8 cellular contexts compared by ENCODE assay signal in genomic region chr13:51222510-51223283, GRCh38. TPM values are rescaled to one million over a fixed set of nuclear protein-coding genes. Genes with fewer than 3 reads are reported as not detected.
DNase-seq lines count a peak whose midpoint lies in the region; ATAC-seq, FAIRE-seq and TF ChIP-seq lines count a peak whose summit lies in the region.

No MANE protein-coding gene starts in this region.

- H3K4me3 Mint-ChIP-seq in Calu3 (ENCODE audit: low read depth, unreplicated experiment) (peak overlapping the region; percentile 39), naive B cell (peak overlapping the region; percentile 55 to 87 (median 78))

- no peak overlapping the region for H2AFZ ChIP-seq in H1 (ENCODE audit: low read length)

- no peaks in the 10 kb centered on the region; the same call in none of the 2 replicates for H3K79me1 ChIP-seq in H1 (ENCODE audit: low read depth, low read length)

- no peak for TF ChIP-seq EP300 in H1 (IDR thresholded peaks at IDR 0.05; ENCODE audit: borderline replicate concordance in 1 of 2, low read depth in 2 of 2, low read length in 2 of 2)

- H3K27me3 Mint-ChIP-seq in Calu3 (ENCODE audit: unreplicated experiment) (peaks cover 24% of the 10 kb centered on the region), naive B cell (peaks cover 32 to 63% (median 45%) of the 10 kb centered on the region in 3 donors)

- H3K9me3 ChIP-seq in H1 (ENCODE audit: insufficient read depth in 2 of 2, low read depth in 1 of 2, low read length in 1 of 2) = no peaks in the 10 kb centered on the region

- no peak overlapping the region for H3K27ac ChIP-seq in RWPE1
- H3K27ac ChIP-seq in H1 (ENCODE audit: low read depth, low read length) = no peak overlapping the region

- H3K4me1 ChIP-seq in H1 (replicated peaks in 1 of 4; ENCODE audit: control insufficient read depth in 3 of 4, insufficient read depth in 4 of 4, low read length in 3 of 4) = peaks cover 6 to 27% (median 23%) of the 10 kb centered on the region in 4 experiments

- peak overlapping the region; percentile 42 to 82 (median 60) for H3K9ac ChIP-seq in H1 (replicated peaks in 1 of 4; ENCODE audit: extremely low read depth in 1 of 4, low read depth in 3 of 4, low read length in 3 of 4)

- intact Hi-C loops in Calu3 (cut with micrococcal nuclease; ENCODE audit: unreplicated experiment) = no loop called here

- H2AK5ac ChIP-seq in H1 (ENCODE audit: low read depth, low read length) = no peak overlapping the region

- peak overlapping the region; percentile 23 for H3K4ac ChIP-seq in H1 (replicated peaks; ENCODE audit: insufficient read length, low read depth, low read length)

- H2BK15ac ChIP-seq in H1 (ENCODE audit: low read length) = no peak overlapping the region

- H3K18ac ChIP-seq in H1 (ENCODE audit: extremely low read depth, low read length) = peak overlapping the region; percentile 97

- no peak overlapping the region for H2BK20ac ChIP-seq in H1 (ENCODE audit: low read length)

- H3K79me2 ChIP-seq in H1 (ENCODE audit: control insufficient read depth in 1 of 2, insufficient read depth in 2 of 2, low read length in 2 of 2) = peaks cover 5 to 51% of the 10 kb centered on the region in 2 experiments

- H3K27ac Mint-ChIP-seq in Calu3 (ENCODE audit: unreplicated experiment) (no peak overlapping the region), naive B cell (no peak overlapping the region)

- H3K9me3 Mint-ChIP-seq in Calu3 (ENCODE audit: low read depth, unreplicated experiment) (no peaks in the 10 kb centered on the region), naive B cell (peaks cover 0 to 2% (median 0%) of the 10 kb centered on the region in 7 donors)

- DNase-seq in Calu3 (peak; percentile 1), HFF-Myc (ENCODE audit: extremely low read depth, low read depth) (no peak), RWPE1 (ENCODE audit: low spot score) (no peak), H1 (ENCODE audit: low read depth in 1 of 2, low spot score in 2 of 2) (peak in 1 of 2 experiments; percentile 67), naive B cell (no peak), SKM-1 (lab: John Stamatoyannopoulos, UW; ENCODE audit: unreplicated experiment) (no peak), NCI-H2196 (lab: John Stamatoyannopoulos, UW; ENCODE audit: unreplicated experiment) (no peak)

- POLR2A ChIA-PET in RWPE1 (lab: Yijun Ruan, JAX; ENCODE audit: low non-redundant PET) = interaction anchor here (0.6 kb wide), 1 partner anchor 357 kb away, joined by 3 read pairs; no protein-coding TSS in a partner anchor
- POLR2A ChIA-PET in H1 (lab: Charles Lee; ENCODE audit: partially characterized antibody) = interaction anchor here (1.0 to 11.1 kb wide), 19 partner anchors 9 to 230 kb away, joined by 3 to 160 read pairs (median 8); partner anchors contain the start of gene INTS6

- no peaks in the 10 kb centered on the region for H3K4me1 Mint-ChIP-seq in Calu3 (ENCODE audit: low read depth, unreplicated experiment)
- peaks cover 0 to 13% (median 0%) of the 10 kb centered on the region in 3 donors for H3K4me1 Mint-ChIP-seq in naive B cell

- no peak overlapping the region for H2BK12ac ChIP-seq in H1 (ENCODE audit: low read depth, low read length)

- H4K91ac ChIP-seq in H1 (replicated peaks; ENCODE audit: insufficient read length, low read length) = no peak overlapping the region

- peak overlapping the region; percentile 31 for H4K5ac ChIP-seq in H1 (ENCODE audit: insufficient read length, low read depth, low read length)

- WGBS in H1 (ENCODE audit: extremely low coverage in 1 of 2, insufficient coverage in 1 of 2, insufficient read length in 1 of 2, insufficient replicate concordance in 2 of 2, low coverage in 1 of 2, low lambda C conversion rate in 2 of 2, missing lambda C conversion rate in 1 of 2), 2 experiments = 1% methylated on average over 37 of the region's 59 CpGs; no CpG with 5 or more reads in 1 of the 2 experiments

- H3K4me3 ChIP-seq in HFF-Myc (replicated peaks; ENCODE audit: low read depth, low read length) = peak overlapping the region; percentile 32
- H3K4me3 ChIP-seq in H1 (ENCODE audit: extremely low read depth in 1 of 4, insufficient read depth in 2 of 4, low read depth in 3 of 4, low read length in 4 of 4) = peak overlapping the region; percentile 80 to 96 (median 89)

- peak; percentile 28 for FAIRE-seq in H1 (lab: Jason Lieb, UNC)

- ATAC-seq in naive B cell (ENCODE audit: low read depth in 2 of 2) (peak in 1 of 2 donors; percentile 28), GM21717 (IDR thresholded peaks at IDR 0.05; ENCODE audit: unreplicated experiment) (no peak)

- H3K14ac ChIP-seq in H1 (ENCODE audit: insufficient read length) = no peak overlapping the region

- H3K4me2 ChIP-seq in H1 (ENCODE audit: insufficient read depth in 1 of 2, low read depth in 2 of 2, low read length in 2 of 2) = peak overlapping the region; percentile 84 to 98

- peak overlapping the region; percentile 34 for H2BK120ac ChIP-seq in H1 (replicated peaks; ENCODE audit: low read depth, low read length)

- TF ChIP-seq RAD21 in H1 (IDR thresholded peaks at IDR 0.05 in 1 of 2, conservative IDR thresholded peaks at IDR 0.05 in 1 of 2; ENCODE audit: low read depth in 2 of 2, low read length in 2 of 2) = 0 out of 4 replicates have a peak, but pooled peaks of 1 of the 2 experiments have one; percentile 8

- CTCF ChIA-PET in Calu3 (lab: Charles Lee) = no interaction called here
- CTCF ChIA-PET in RWPE1 (lab: Yijun Ruan, JAX) = interaction anchor here (0.6 to 1.1 kb wide), 2 partner anchors 64 to 66 kb away, joined by 3 to 4 read pairs; no protein-coding TSS in a partner anchor
- CTCF ChIA-PET in H1 (lab: Charles Lee; ENCODE audit: partially characterized antibody) = interaction anchor here (0.6 to 4.2 kb wide), 20 partner anchors 10 to 615 kb away, joined by 3 to 38 read pairs (median 5); no protein-coding TSS in a partner anchor

- BruUV-seq in Calu3 (replicated peaks; lab: Mats Ljungman, UMichigan) = no TSS peak

- H4K20me1 ChIP-seq in H1 (replicated peaks in 1 of 2; ENCODE audit: control insufficient read depth in 1 of 2, insufficient read depth in 2 of 2, low read length in 2 of 2) = peaks cover 0 to 3% of the 10 kb centered on the region in 2 experiments

- TF ChIP-seq CTCF in Calu3 (IDR thresholded peaks at IDR 0.05; ENCODE audit: unreplicated experiment) (no peak), HFF-Myc (IDR thresholded peaks at IDR 0.05; ENCODE audit: low read depth, low read length, missing control alignments) (no peak), RWPE1 (conservative IDR thresholded peaks at IDR 0.05; ENCODE audit: low read depth) (peak; percentile 46), H1 (IDR thresholded peaks at IDR 0.05; ENCODE audit: control extremely low read depth in 1 of 3, insufficient read depth in 1 of 3, low read depth in 1 of 3, low read length in 3 of 3) (no peak)

- peaks cover 7% of the 10 kb centered on the region for H3K23me2 ChIP-seq in H1 (ENCODE audit: low read depth, low read length)

- H3K36me3 ChIP-seq in H1 (ENCODE audit: control insufficient read depth in 2 of 4, insufficient read depth in 4 of 4, low read length in 3 of 4) = peaks cover 3 to 22% (median 8%) of the 10 kb centered on the region in 4 experiments; a peak in 6 of 8 replicates

- H2BK5ac ChIP-seq in H1 (ENCODE audit: low read depth, low read length) = peak overlapping the region; percentile 86; the same call in 1 of the 2 replicates

- H3K36me3 Mint-ChIP-seq in Calu3 (ENCODE audit: insufficient read depth, unreplicated experiment) = no peaks in the 10 kb centered on the region
- H3K36me3 Mint-ChIP-seq in naive B cell = no peaks in the 10 kb centered on the region

- H4K8ac ChIP-seq in H1 (ENCODE audit: extremely low read depth, insufficient read depth, low read length) = peak overlapping the region; percentile 69

- H3K23ac ChIP-seq in H1 (ENCODE audit: insufficient read length) = no peak overlapping the region

- no peaks in the 10 kb centered on the region for H3K27me3 ChIP-seq in H1 (replicated peaks in 1 of 4; ENCODE audit: control insufficient read depth in 3 of 4, extremely low read depth in 1 of 4, insufficient read depth in 3 of 4, low read length in 3 of 4)

- H3K56ac ChIP-seq in H1 (replicated peaks; ENCODE audit: insufficient read length, low read depth, low read length) = peak overlapping the region; percentile 43

- TF ChIP-seq POLR2A in H1 (IDR thresholded peaks at IDR 0.05; ENCODE audit: control extremely low read depth in 1 of 2, low read depth in 2 of 2, low read length in 2 of 2) = no peak; a peak in 1 of 3 replicates

TF ChIP-seq in H1, 55 proteins besides CTCF, POLR2A, EP300 and RAD21:
- TF ChIP-seq CTBP2 (IDR thresholded peaks at IDR 0.05; ENCODE audit: borderline replicate concordance, insufficient read depth, insufficient read length, low read length) (no peak), RBBP5 (IDR thresholded peaks at IDR 0.05; ENCODE audit: borderline replicate concordance, low read depth, low read length) (peak; percentile 73), SIN3A (conservative IDR thresholded peaks at IDR 0.05 in 1 of 2, IDR thresholded peaks at IDR 0.05 in 1 of 2; ENCODE audit: low read depth in 1 of 2, low read length in 2 of 2) (peak in 1 of 2 experiments; percentile 70; a peak in 1 of 4 replicates), ASH2L (IDR thresholded peaks at IDR 0.05; ENCODE audit: low read length) (peak; percentile 25), KDM4A (IDR thresholded peaks at IDR 0.05; ENCODE audit: low read depth, low read length, severe bottlenecking) (peak; percentile 9)
TF ChIP-seq in H1: peak in this region for 4.

RNA-seq across cellular contexts. Expression of gene FAM124A, which starts 0.5 kb away (rescaled TPM):
- 0.12 and 0.39 TPM in 2 replicates for total RNA-seq in Calu3 (2022)
- total RNA-seq in H1 (2021; fragmentation: NEBNext Ultra II Directional; extraction: Animal tissue kit (Norgen Biotek cat#: 25700)) = 47.1 and 49.9 TPM in 2 replicates
- polyA plus RNA-seq in H1 (2011; rRNA removed) (40.7 and 47.1 TPM in 2 replicates), naive B cell (ENCODE audit: low read depth in 6 of 6) (under 1 TPM in 3 of 6 donors, not detected in 3; 0.09 to 0.13 (median 0.09) TPM)
- polyA plus RNA-seq in H1 (2011; cell fraction: cytosol; rRNA removed) = 27.7 TPM
- 38.7 TPM for polyA plus RNA-seq in H1 (2011; cell fraction: nucleus; rRNA removed)
- 29.0 to 33.9 TPM (median 30.6 TPM) in 4 replicates for polyA plus RNA-seq in H1 (2012, experiment 1 of 2)
- polyA plus RNA-seq in H1 (2012, experiment 2 of 2) = 16.3 TPM
- polyA plus RNA-seq in H1 (2013, experiment 1 of 2) = 32.9 TPM
- polyA plus RNA-seq in H1 (2013, experiment 2 of 2) = 34.6 TPM
- 38.0 and 39.6 TPM in 2 replicates for polyA minus RNA-seq in H1 (2011; rRNA and poly(A)+ RNA removed)
- polyA minus RNA-seq in H1 (2011; cell fraction: cytosol; rRNA and poly(A)+ RNA removed) = 34.9 TPM
- polyA minus RNA-seq in H1 (2011; cell fraction: nucleus; rRNA and poly(A)+ RNA removed) = 78.7 TPM

Comparison
In these comparisons a context has a peak if more than half of its experiments do, and no peak if none do; other contexts are left out.
1. RNA of gene FAM124A, which starts 0.5 kb away (total RNA-seq): 47.1 to 49.9 TPM in H1; 0.12 to 0.39 TPM in Calu3; every median in the first group is over 10 times any median in the second.